ENCODE assay signal across 8 cellular contexts in the genomic region with DNA sequence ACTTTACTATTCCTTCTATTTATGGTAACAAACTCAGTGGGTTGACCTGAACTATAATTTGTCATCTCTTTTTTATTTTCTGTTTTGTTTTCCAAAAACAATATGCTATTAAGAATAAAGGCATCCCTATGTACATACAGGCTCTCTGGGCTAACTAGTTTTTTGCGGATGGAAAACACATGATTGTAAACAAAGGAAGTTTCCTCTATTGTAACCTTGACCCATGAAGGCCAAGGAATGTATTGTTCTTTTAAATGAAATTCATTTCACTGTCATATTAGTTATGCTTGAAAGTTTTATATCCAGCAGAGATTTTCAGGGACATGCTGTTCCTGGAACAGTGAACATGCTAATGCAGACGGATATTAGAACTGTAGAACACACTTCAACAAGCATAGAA.
"Had no signal": no experiment of that assay in that cellular context is flagged by ENCODE, and none has a peak within 500 bp of the region (broad histone marks: within the 10 kb centered on the region; RNA-seq: fewer than 3 reads in every experiment).

No MANE protein-coding gene starts in this region.

- FAIRE-seq: K562 had no signal

- H3K27ac ChIP-seq: GM23248, HL-60 had no signal

- H3K9ac ChIP-seq: GM23248 had no signal

- H3K36me3 ChIP-seq: HAP-1 had no signal

- DNase-seq: GM23248, GOT3, H7, HFFc6, IMR-90 had no signal

- H3K9me3 ChIP-seq: HAP-1 had no signal

- H3K4me3 ChIP-seq: GM23248, HAP-1, K562 had no signal

- H2AFZ ChIP-seq: GM23248 had no signal
